ENCODE assay signal across 12 cellular contexts in genomic region chr2:220076734-220077133, GRCh38.
DNase-seq lines count a peak whose midpoint lies in the region; ATAC-seq and TF ChIP-seq lines count a peak whose summit lies in the region.
"Had no signal": no experiment of that assay in that cellular context is flagged by ENCODE, and none has a peak within 500 bp of the region (broad histone marks: within the 10 kb centered on the region; RNA-seq: fewer than 3 reads in every experiment).

No MANE protein-coding gene starts in this region.

- H3K36me3 Mint-ChIP-seq in chondrocyte (ENCODE audit: low read depth): no peaks in the 10 kb centered on the region
- no peaks in the 10 kb centered on the region for H3K36me3 Mint-ChIP-seq in mesothelial cell of epicardium
- H3K36me3 Mint-ChIP-seq: immature natural killer cell had no signal

- peaks cover 48% of the 10 kb centered on the region for H3K4me1 Mint-ChIP-seq in chondrocyte (ENCODE audit: low read depth)
- H3K4me1 Mint-ChIP-seq in mesothelial cell of epicardium: peaks cover 46% of the 10 kb centered on the region
- H3K4me1 Mint-ChIP-seq: immature natural killer cell had no signal

- H3K9me3 Mint-ChIP-seq in chondrocyte (ENCODE audit: low read depth): no peaks in the 10 kb centered on the region
- no peaks in the 10 kb centered on the region for H3K9me3 Mint-ChIP-seq in mesothelial cell of epicardium

- TF ChIP-seq CTCF in AG04449 (IDR thresholded peaks at IDR 0.05; ENCODE audit: insufficient read depth, low read length, missing control alignments) (peak; percentile 63), chondrocyte (IDR thresholded peaks at IDR 0.05) (peak; percentile 77), mesothelial cell of epicardium (IDR thresholded peaks at IDR 0.05; ENCODE audit: unreplicated experiment) (no peak)

- H3K4me3 Mint-ChIP-seq in chondrocyte (ENCODE audit: unreplicated experiment) (no peak overlapping the region), mesothelial cell of epicardium (no peak overlapping the region)
- H3K4me3 Mint-ChIP-seq: immature natural killer cell had no signal

- ATAC-seq in GM18870 (IDR thresholded peaks at IDR 0.05; ENCODE audit: unreplicated experiment) (no peak), GM18498 (IDR thresholded peaks at IDR 0.05; ENCODE audit: unreplicated experiment) (no peak)

- H3K27me3 Mint-ChIP-seq in chondrocyte (ENCODE audit: low read depth) (no peaks in the 10 kb centered on the region), mesothelial cell of epicardium (ENCODE audit: low read depth) (peaks cover 19% of the 10 kb centered on the region)

- DNase-seq in AG04449 (ENCODE audit: low read depth, low spot score) (peak; percentile 28), chondrocyte (ENCODE audit: low spot score) (no peak), mesothelial cell of epicardium (ENCODE audit: low spot score in 2 of 2, unreplicated experiment in 2 of 2) (no peak), activated gamma-delta T cell (lab: John Stamatoyannopoulos, UW) (no peak), amygdala (lab: John Stamatoyannopoulos, UW) (no peak)
- DNase-seq in Jurkat, Clone E6-1 (ENCODE audit: low read depth, low spot score): peak; percentile 44
- DNase-seq: activated CD4-positive, alpha-beta T cell treated with anti-CD3 and anti-CD28 coated beads, Interleukin-2, amount 50 U/mL, for 1 hour; body of pancreas; HCEC 1CT; immature natural killer cell had no signal

- CTCF ChIA-PET in AG04449 (lab: Yijun Ruan, JAX): interaction anchor here (0.6 to 1.9 kb wide), 7 partner anchors 8 to 339 kb away, joined by 3 to 6 read pairs (median 3); no protein-coding TSS in a partner anchor

- POLR2A ChIA-PET in AG04449 (lab: Yijun Ruan, JAX): interaction anchor here (0.6 kb wide), 1 partner anchor 12 kb away, joined by 3 read pairs; no protein-coding TSS in a partner anchor

- no peak overlapping the region for H3K4me3 ChIP-seq in AG04449 (ENCODE audit: low read depth, low read length)
- H3K4me3 ChIP-seq in Jurkat, Clone E6-1 (ENCODE audit: low read length): no peak overlapping the region
- H3K4me3 ChIP-seq: body of pancreas had no signal

- peak overlapping the region; percentile 88 for H3K27ac Mint-ChIP-seq in chondrocyte (ENCODE audit: unreplicated experiment)
- peak overlapping the region; percentile 18 for H3K27ac Mint-ChIP-seq in mesothelial cell of epicardium
- H3K27ac Mint-ChIP-seq: immature natural killer cell had no signal

Comparison
In these comparisons a context has a peak if more than half of its experiments do, and no peak if none do; other contexts are left out.
1. DNase-seq: peak in AG04449 (single experiment) and Jurkat, Clone E6-1 (single experiment); none in chondrocyte (single experiment), mesothelial cell of epicardium (0 of 2), activated gamma-delta T cell (single experiment) and amygdala (0 of 56).